ENCODE assay signal across 8 cellular contexts in the genomic region with DNA sequence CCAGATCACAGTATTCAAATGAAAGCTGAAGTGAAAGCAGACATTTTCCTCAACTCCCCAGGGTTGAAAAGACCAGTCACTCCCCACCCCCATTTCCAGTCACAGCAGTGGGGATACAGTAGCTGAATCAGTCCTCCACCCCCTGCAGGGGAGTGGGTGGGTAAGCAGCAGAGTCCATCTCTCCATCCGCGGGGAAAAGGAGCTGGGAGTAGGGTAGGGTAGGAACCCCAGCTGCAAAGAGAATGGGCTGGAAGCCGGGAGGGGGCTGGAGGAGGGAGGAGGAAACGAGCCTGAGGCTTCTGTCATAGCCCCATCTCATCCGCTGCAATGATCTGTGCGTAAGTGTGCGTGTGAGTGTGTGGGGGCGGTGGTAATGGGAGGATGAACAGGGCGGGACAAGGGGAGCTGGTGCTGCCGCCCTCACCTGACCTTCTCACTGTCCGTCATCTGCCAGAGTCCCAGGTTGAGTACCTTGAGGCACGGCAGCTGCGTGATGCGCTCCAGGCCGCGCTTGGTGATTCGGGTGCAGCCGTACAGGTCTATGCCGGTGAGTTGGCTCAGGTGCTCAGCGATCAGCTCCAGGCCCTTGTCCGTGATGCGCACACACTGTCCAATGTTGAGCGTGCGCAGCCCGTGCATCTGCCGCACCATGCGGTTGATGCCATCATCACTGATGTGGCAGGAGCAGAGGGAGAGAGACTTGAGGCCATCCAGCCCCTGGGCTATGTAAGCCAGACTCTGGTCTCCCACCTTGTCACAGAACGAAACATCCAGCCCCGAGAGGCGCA. TPM values are rescaled to one million over a fixed set of nuclear protein-coding genes. Genes with fewer than 3 reads are reported as not detected.
A peak's percentile ranks its signal among the peaks of the same experiment; 100 is the strongest.
DNase-seq lines count a peak whose midpoint lies in the region; ATAC-seq, FAIRE-seq and TF ChIP-seq lines count a peak whose summit lies in the region.

No MANE protein-coding gene starts in this region.

- H3K23ac ChIP-seq in IMR-90 (ENCODE audit: low read depth, low read length), result peak overlapping the region; percentile 84

- H3K9ac ChIP-seq in IMR-90 (ENCODE audit: low read depth, low read length), result peak overlapping the region; percentile 59
- peak overlapping the region; percentile 27; the same call in 1 of the 2 replicates for H3K9ac ChIP-seq in GM12878 (ENCODE audit: control insufficient read depth, insufficient read depth, low read length)

- H3K4me2 ChIP-seq in IMR-90 (ENCODE audit: low read depth, low read length) (peak overlapping the region; percentile 80), GM12878 (ENCODE audit: control insufficient read depth, insufficient read depth) (peak overlapping the region; percentile 76)

- H2BK15ac ChIP-seq in IMR-90 (ENCODE audit: low read depth, low read length), result 0 out of 3 replicates have a peak overlapping the region, but pooled peaks have one; percentile 6

- TF ChIP-seq RAD21 in IMR-90 (IDR thresholded peaks at IDR 0.05; ENCODE audit: low read length), result no peak
- TF ChIP-seq RAD21 in GM12878 (IDR thresholded peaks at IDR 0.05; ENCODE audit: insufficient read depth, low read depth, low read length), result no peak

- peaks cover 18% of the 10 kb centered on the region for H3K9me1 ChIP-seq in IMR-90 (ENCODE audit: insufficient read depth, low read length)

- peak overlapping the region; percentile 82 to 91 (median 88) for H3K4me3 Mint-ChIP-seq in immature natural killer cell

- H3K9me3 Mint-ChIP-seq in immature natural killer cell, result no peaks in the 10 kb centered on the region

- dilution Hi-C loops in IMR-90 (cut with HindIII; ENCODE audit: low sequenced_read_pairs, unreplicated experiment), result no loop called here

- no peak for TF ChIP-seq EP300 in GM12878 (IDR thresholded peaks at IDR 0.05; ENCODE audit: borderline replicate concordance in 1 of 2, control insufficient read depth in 1 of 2, low read depth in 2 of 2, low read length in 2 of 2)

- ATAC-seq in IMR-90 (ENCODE audit: low read depth) (peak; percentile 12), GM12878 (peak; percentile 70), GM21786 (IDR thresholded peaks at IDR 0.05; ENCODE audit: unreplicated experiment) (no peak)

- peaks cover 25% of the 10 kb centered on the region for H3K4me1 ChIP-seq in IMR-90 (ENCODE audit: control insufficient read depth, insufficient read depth, low read length)
- H3K4me1 ChIP-seq in GM12878 (ENCODE audit: control insufficient read depth, insufficient read depth, low read length), result peaks cover 16% of the 10 kb centered on the region

- H2BK5ac ChIP-seq in IMR-90 (ENCODE audit: low read depth, low read length, poor library complexity, severe bottlenecking), result peak overlapping the region; percentile 36

- FAIRE-seq in GM12878 (lab: Jason Lieb, UNC), result no peak

- peak overlapping the region; percentile 90 for H3K4me3 ChIP-seq in IMR-90 (ENCODE audit: insufficient read depth, low read depth, low read length)
- peak overlapping the region; percentile 97 for H3K4me3 ChIP-seq in GM12878

- H3K36me3 ChIP-seq in IMR-90 (ENCODE audit: control insufficient read depth, insufficient read depth, low read length) (no peaks in the 10 kb centered on the region), GM12878 (ENCODE audit: control insufficient read depth in 2 of 2, insufficient read depth in 2 of 2, low read length in 1 of 2) (no peaks in the 10 kb centered on the region)

- peaks cover 0 to 6% (median 5%) of the 10 kb centered on the region in 3 donors for H3K36me3 Mint-ChIP-seq in immature natural killer cell

- H2BK20ac ChIP-seq in IMR-90 (ENCODE audit: low read depth, low read length), result 0 out of 2 replicates have a peak overlapping the region, but pooled peaks have one; percentile 1

- H3K4ac ChIP-seq in IMR-90 (ENCODE audit: low read depth, low read length), result peak overlapping the region; percentile 63

- H3K9me3 ChIP-seq in IMR-90 (ENCODE audit: control insufficient read depth, insufficient read depth, low read length) (no peaks in the 10 kb centered on the region), GM12878 (replicated peaks; ENCODE audit: control insufficient read depth, insufficient read depth, low read length) (no peaks in the 10 kb centered on the region)

- peak overlapping the region; percentile 56 for H2AK5ac ChIP-seq in IMR-90 (ENCODE audit: low read depth, low read length)

- SMC1A ChIA-PET in GM12878 (lab: Charles Lee; ENCODE audit: uncharacterized antibody, unreplicated experiment), result interaction anchor here (1.1 to 3.1 kb wide), 11 partner anchors 9 to 488 kb away, joined by 3 to 20 read pairs (median 7); no protein-coding TSS in a partner anchor

- DNase-seq in EH (ENCODE audit: low read depth) (peak; percentile 72), IMR-90 (peak; percentile 84), T-helper 9 cell (peak; percentile 41), GM12878 (ENCODE audit: low read depth, low spot score) (no peak), immature natural killer cell (peak in 2 of 3 donors; percentile 23 to 46), NCI-H1930 (lab: John Stamatoyannopoulos, UW) (no peak)
- peak; percentile 43 to 61 for DNase-seq in stimulated activated CD4-positive, alpha-beta T cell treated with anti-CD3 and anti-CD28 coated beads, Interleukin-12 subunit alpha, Interleukin-12 subunit beta, amount 100 ng/mL, for 24 hours (ENCODE audit: low read depth in 2 of 2)

- peaks cover 6 to 15% (median 15%) of the 10 kb centered on the region in 3 donors for H3K27me3 Mint-ChIP-seq in immature natural killer cell (ENCODE audit: low read depth in 3 of 3)

- H3K79me2 ChIP-seq in GM12878 (ENCODE audit: control insufficient read depth, insufficient read depth, low read length), result peaks cover 49% of the 10 kb centered on the region

- peaks cover 60 to 72% of the 10 kb centered on the region in 2 donors for H3K4me1 Mint-ChIP-seq in immature natural killer cell

- peak overlapping the region; percentile 91 for H2AK9ac ChIP-seq in IMR-90 (replicated peaks; ENCODE audit: low read depth, low read length, poor library complexity)

- TF ChIP-seq POLR2A in IMR-90 (IDR thresholded peaks at IDR 0.05; ENCODE audit: low read depth, low read length) (no peak), GM12878 (IDR thresholded peaks at IDR 0.05; ENCODE audit: low read depth, low read length) (peak; percentile 68)

- H3K27ac ChIP-seq in IMR-90 (ENCODE audit: insufficient read depth, low read length) (peak overlapping the region; percentile 3), GM12878 (ENCODE audit: control insufficient read depth, insufficient read depth) (peak overlapping the region; percentile 56)

- peak overlapping the region in 1 of 2 experiments; percentile 32; a peak in 1 of 4 replicates for H4K8ac ChIP-seq in IMR-90 (ENCODE audit: low read depth in 2 of 2, low read length in 2 of 2)

- H3K27me3 ChIP-seq in IMR-90 (ENCODE audit: control insufficient read depth, insufficient read depth, low read length), result no peaks in the 10 kb centered on the region
- no peaks in the 10 kb centered on the region for H3K27me3 ChIP-seq in GM12878 (replicated peaks in 1 of 2; ENCODE audit: control insufficient read depth in 2 of 2, insufficient read depth in 2 of 2, low read length in 1 of 2)

- 29% methylated on average over 13 of the region's 30 CpGs; no CpG with 5 or more reads in 1 of the 2 experiments for WGBS in IMR-90 (ENCODE audit: extremely low coverage in 2 of 2, insufficient read length in 1 of 2), 2 experiments
- under 1% methylated on average over 30 of the region's 30 CpGs for WGBS in GM12878 (ENCODE audit: insufficient coverage, insufficient replicate concordance, low lambda C conversion rate, missing lambda C conversion rate)

- RAD21 ChIA-PET in GM12878 (lab: Charles Lee; ENCODE audit: unreplicated experiment), result interaction anchor here (1.0 to 3.2 kb wide), 14 partner anchors 9 to 643 kb away, joined by 3 to 30 read pairs (median 4); partner anchors contain the start of gene RAD52

- H2AFZ ChIP-seq in IMR-90 (replicated peaks; ENCODE audit: low read length, poor library complexity) (peak overlapping the region; percentile 84), GM12878 (ENCODE audit: control insufficient read depth, low read depth, low read length) (no peak overlapping the region)

- CTCF ChIA-PET in IMR-90 (lab: Yijun Ruan, JAX) (interaction anchor here (1.5 kb wide), 1 partner anchor 474 kb away, joined by 4 read pairs; no protein-coding TSS in a partner anchor), GM12878 (lab: Yijun Ruan, JAX) (interaction anchor here (1.1 to 6.9 kb wide), 11 partner anchors 9 to 475 kb away, joined by 3 to 38 read pairs (median 6); no protein-coding TSS in a partner anchor)

- no peak overlapping the region; the same call in 1 of the 2 replicates for H4K91ac ChIP-seq in IMR-90 (ENCODE audit: insufficient read depth, low read depth, low read length)

- H3K79me1 ChIP-seq in IMR-90 (ENCODE audit: low read depth in 1 of 2, low read length in 2 of 2), result peaks cover 37 to 79% of the 10 kb centered on the region in 2 experiments

- no peak overlapping the region for H3K18ac ChIP-seq in IMR-90 (ENCODE audit: low read depth, low read length)

- BruUV-seq in IMR-90 (replicated peaks; lab: Mats Ljungman, UMichigan) (TSS peak; percentile 47), GM12878 (replicated peaks; lab: Mats Ljungman, UMichigan) (no TSS peak)

- POLR2A ChIA-PET in IMR-90 (lab: Charles Lee; ENCODE audit: unreplicated experiment) (no interaction called here), GM12878 (lab: Charles Lee) (interaction anchor here (0.6 to 3.0 kb wide), 7 partner anchors 9 to 915 kb away, joined by 3 to 23 read pairs (median 5); no protein-coding TSS in a partner anchor)

- in situ Hi-C loops in IMR-90 (cut with MboI; ENCODE audit: low sequenced_read_pairs) (loop anchor here (25.0 kb wide), 1 partner anchor 680 kb away; no protein-coding TSS in a partner anchor), GM12878 (cut with MboI) (no loop called here)

- peak overlapping the region; percentile 78 for H3K14ac ChIP-seq in IMR-90 (replicated peaks; ENCODE audit: low read depth, low read length)

- no peak overlapping the region for H4K5ac ChIP-seq in IMR-90 (ENCODE audit: low read depth, low read length)

- peak overlapping the region; percentile 74 to 88 (median 86) for H3K27ac Mint-ChIP-seq in immature natural killer cell

- H2BK120ac ChIP-seq in IMR-90 (ENCODE audit: low read depth, low read length), result peak overlapping the region; percentile 56; the same call in 1 of the 2 replicates

- TF ChIP-seq CTCF in IMR-90 (conservative IDR thresholded peaks at IDR 0.05; ENCODE audit: low read depth, low read length) (peak; percentile 11; the same call in 1 of the 2 replicates), GM12878 (IDR thresholded peaks at IDR 0.05 in 2 of 3, conservative IDR thresholded peaks at IDR 0.05 in 1 of 3; ENCODE audit: control insufficient read depth in 2 of 3, extremely low read depth in 1 of 3, insufficient read depth in 1 of 3, low read depth in 3 of 3, low read length in 3 of 3) (no peak)

- peak overlapping the region; percentile 35; the same call in 1 of the 2 replicates for H3K56ac ChIP-seq in IMR-90 (ENCODE audit: extremely low read depth, insufficient read depth, low read length)

- H4K20me1 ChIP-seq in IMR-90 (ENCODE audit: insufficient read depth, low read length), result peaks cover 66% of the 10 kb centered on the region
- no peaks in the 10 kb centered on the region for H4K20me1 ChIP-seq in GM12878 (ENCODE audit: control insufficient read depth, insufficient read depth)

- intact Hi-C loops in IMR-90 (cut with micrococcal nuclease), result no loop called here
- intact Hi-C loops in GM12878 (cut with micrococcal nuclease; ENCODE audit: unreplicated experiment), result no loop called here

RNA-seq across cellular contexts. Expression of gene FBXL14, which starts 1.7 kb away (rescaled TPM):
- total RNA-seq in IMR-90 (2012; rRNA removed) (4.7 TPM in 2 replicates), GM12878 (2014; rRNA removed) (11.8 and 12.8 TPM in 2 replicates), GM12878 (2014; rRNA removed; fragmentation: Illumina TruSeq; extraction: Trizol) (3.2 and 4.0 TPM in 2 replicates), GM12878 (2021) (18.8 and 19.0 TPM in 2 replicates)
- polyA plus RNA-seq in IMR-90 (2012; rRNA removed) (7.3 and 8.8 TPM in 2 replicates), GM12878 (2011; rRNA removed) (5.6 and 12.8 TPM in 2 replicates), GM12878 (2014; fragmentation: Illumina TruSeq; extraction: Trizol) (0.19 and 1.4 TPM in 2 replicates), GM12878 (2014; fragmentation: Nextera tagmentation; extraction: Ambion mirVana) (under 1 TPM; 0.44 to 0.64 TPM), GM12878 (2014; rRNA removed) (16.8 and 19.0 TPM in 2 replicates), GM12878 (2016; fragmentation: Nextera tagmentation; extraction: Ambion mirVana) (1 to 10 TPM; 1.1 to 1.7 TPM), immature natural killer cell (10 to 100 TPM in 2 of 3 donors, 1 to 10 TPM in 1; 9.4 to 15.1 (median 11.1) TPM)
- polyA plus RNA-seq in IMR-90 (2012; cell fraction: cytosol; rRNA removed), result 2.2 and 9.6 TPM in 2 replicates
- 2.8 and 5.8 TPM in 2 replicates for polyA plus RNA-seq in IMR-90 (2012; cell fraction: nucleus; rRNA removed; ENCODE audit: low replicate concordance)
- 18.2 and 19.2 TPM in 2 replicates for total RNA-seq in GM12878 (2013; cell fraction: nucleolus; rRNA removed)
- 1.8 TPM for polyA plus RNA-seq in GM12878 (2011; ENCODE audit: low read depth)
- polyA plus RNA-seq in GM12878 (2011; cell fraction: cytosol; rRNA removed), result 19.6 and 30.9 TPM in 2 replicates
- polyA plus RNA-seq in GM12878 (2011; cell fraction: nucleus; rRNA removed), result 19.0 and 20.7 TPM in 2 replicates
- 5.9 and 6.4 TPM in 2 replicates for polyA plus RNA-seq in GM12878 (2012)
- 27.5 and 47.9 TPM in 2 replicates for polyA minus RNA-seq in GM12878 (2011; rRNA and poly(A)+ RNA removed)
- polyA minus RNA-seq in GM12878 (2011; cell fraction: cytosol; rRNA and poly(A)+ RNA removed), result 17.4 and 24.5 TPM in 2 replicates
- 19.8 and 30.3 TPM in 2 replicates for polyA minus RNA-seq in GM12878 (2011; cell fraction: nucleus; rRNA and poly(A)+ RNA removed)

RNA-seq across cellular contexts. Expression of gene WNT5B, which starts 36.4 kb away (rescaled TPM):
- total RNA-seq in IMR-90 (2012; rRNA removed) (96.1 and 102 TPM in 2 replicates), GM12878 (2014; rRNA removed) (13.6 and 15.8 TPM in 2 replicates), GM12878 (2014; rRNA removed; fragmentation: Illumina TruSeq; extraction: Trizol) (6.4 and 7.5 TPM in 2 replicates), GM12878 (2021) (15.4 and 18.3 TPM in 2 replicates)
- polyA plus RNA-seq in IMR-90 (2012; rRNA removed) (83.7 and 98.8 TPM in 2 replicates), GM12878 (2011; rRNA removed) (2.4 and 4.8 TPM in 2 replicates), GM12878 (2014; fragmentation: Illumina TruSeq; extraction: Trizol) (5.1 and 6.0 TPM in 2 replicates), GM12878 (2014; fragmentation: Nextera tagmentation; extraction: Ambion mirVana) (1 to 10 TPM in 1 of 2 experiments, under 1 TPM in 1; 0.45 to 1.6 TPM), GM12878 (2014; rRNA removed) (9.7 and 11.4 TPM in 2 replicates), GM12878 (2016; fragmentation: Nextera tagmentation; extraction: Ambion mirVana) (1 to 10 TPM; 1.5 to 2.8 TPM), immature natural killer cell (not detected)
- 77.8 and 101 TPM in 2 replicates for polyA plus RNA-seq in IMR-90 (2012; cell fraction: cytosol; rRNA removed)
- 49.1 and 91.4 TPM in 2 replicates for polyA plus RNA-seq in IMR-90 (2012; cell fraction: nucleus; rRNA removed; ENCODE audit: low replicate concordance)
- total RNA-seq in GM12878 (2013; cell fraction: nucleolus; rRNA removed), result 2.7 and 3.6 TPM in 2 replicates
- 1.7 TPM for polyA plus RNA-seq in GM12878 (2011; ENCODE audit: low read depth)
- polyA plus RNA-seq in GM12878 (2011; cell fraction: cytosol; rRNA removed), result 5.6 and 7.3 TPM in 2 replicates
- polyA plus RNA-seq in GM12878 (2011; cell fraction: nucleus; rRNA removed), result 8.0 and 9.6 TPM in 2 replicates
- 2.7 and 5.2 TPM in 2 replicates for polyA plus RNA-seq in GM12878 (2012)
- polyA minus RNA-seq in GM12878 (2011; rRNA and poly(A)+ RNA removed), result 3.7 and 12.1 TPM in 2 replicates
- polyA minus RNA-seq in GM12878 (2011; cell fraction: cytosol; rRNA and poly(A)+ RNA removed), result 2.9 and 3.7 TPM in 2 replicates
- polyA minus RNA-seq in GM12878 (2011; cell fraction: nucleus; rRNA and poly(A)+ RNA removed), result 2.3 and 6.7 TPM in 2 replicates

Comparison
In these comparisons a context has a peak if more than half of its experiments do, and no peak if none do; other contexts are left out.
1. DNase-seq: peak in EH (single experiment), IMR-90 (single experiment), T-helper 9 cell (single experiment), immature natural killer cell (2 of 3) and stimulated activated CD4-positive, alpha-beta T cell treated with anti-CD3 and anti-CD28 coated beads, Interleukin-12 subunit alpha, Interleukin-12 subunit beta, amount 100 ng/mL, for 24 hours (2 of 2); none in GM12878 (single experiment) and NCI-H1930 (0 of 2).
2. RNA of gene WNT5B, which starts 36.4 kb away (polyA plus RNA-seq): 49.1 to 101 TPM in IMR-90; 0.45 to 11.4 TPM in GM12878 and not detected in immature natural killer cell; every median in the first group is over 4 times any median in the second.